In the genomic region with DNA sequence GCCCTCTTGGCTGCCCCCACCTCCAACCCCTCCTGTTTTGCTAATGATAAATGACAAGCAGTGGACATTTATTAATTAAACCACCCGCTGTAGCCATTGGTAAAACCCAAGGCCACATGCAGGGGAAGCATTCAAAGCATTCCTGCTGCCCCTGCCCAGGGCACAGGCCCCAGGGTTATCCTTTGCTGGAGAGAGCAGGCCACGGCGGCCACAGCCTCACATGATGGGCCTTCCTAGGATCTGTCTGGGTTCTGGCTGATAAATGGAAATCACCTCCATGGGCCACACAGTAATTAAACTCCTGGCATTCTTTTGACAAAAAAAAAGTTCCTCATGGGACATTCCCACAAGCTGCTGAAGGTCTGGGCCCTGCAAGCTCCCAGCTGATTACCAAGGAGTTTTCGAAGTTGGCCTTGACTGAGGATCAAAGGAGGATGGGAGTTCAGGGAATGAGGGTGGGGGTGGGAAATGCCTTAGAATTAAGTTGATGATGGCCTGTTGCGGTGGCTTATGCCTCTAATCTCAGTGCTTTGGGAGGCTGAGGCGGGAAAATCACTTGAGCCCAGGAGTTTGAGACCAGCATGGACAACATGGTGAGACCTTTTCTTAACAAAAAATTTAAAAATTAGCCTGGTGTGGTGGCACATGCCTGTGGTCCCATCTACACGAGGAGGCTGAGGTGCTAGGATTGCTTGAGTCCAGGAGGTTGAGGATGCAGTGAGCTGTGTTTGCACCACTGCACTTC, we compare ENCODE assay signal across 30 cellular contexts. TPM values are rescaled to one million over a fixed set of nuclear protein-coding genes. Genes with fewer than 3 reads are reported as not detected.
DNase-seq lines count a peak whose midpoint lies in the region; ATAC-seq and TF ChIP-seq lines count a peak whose summit lies in the region.
"Had no signal": no experiment of that assay in that cellular context is flagged by ENCODE, and none has a peak within 500 bp of the region (broad histone marks: within the 10 kb centered on the region; RNA-seq: fewer than 3 reads in every experiment).

No MANE protein-coding gene starts in this region.

- H3K27ac Mint-ChIP-seq in endodermal cell (no peak overlapping the region), progenitor cell of endocrine pancreas (peak overlapping the region; percentile 44), WTC11 (no peak overlapping the region)
- H3K27ac Mint-ChIP-seq: activated naive CD8-positive, alpha-beta T cell treated with anti-CD3 and anti-CD28 coated beads, Interleukin-2, amount 50 U/mL, for 24 hours; activated T-cell treated with anti-CD3 and anti-CD28 coated beads, Interleukin-2, amount 50 U/mL, for 72 hours; T-helper 1 cell treated with Interleukin-12 subunit alpha and Interleukin-12 subunit beta and Interleukin-4 antibody, amounts not matched to agents 30 μg/mL and 1 μg/mL, for 36 hours had no signal

- POLR2A ChIA-PET in RWPE1 (lab: Yijun Ruan, JAX; ENCODE audit: low non-redundant PET) = interaction anchor here (0.8 kb wide), 1 partner anchor 52 kb away, joined by 3 read pairs; no protein-coding TSS in a partner anchor
- POLR2A ChIA-PET in WTC11 (lab: Charles Lee) = interaction anchor here (0.6 kb wide), 1 partner anchor 211 kb away, joined by 3 read pairs; no protein-coding TSS in a partner anchor

- in situ Hi-C loops in GM23248 (cut with MboI) = no loop called here

- peaks cover 12% of the 10 kb centered on the region for H3K27me3 Mint-ChIP-seq in endodermal cell (ENCODE audit: insufficient read depth)
- no peaks in the 10 kb centered on the region for H3K27me3 Mint-ChIP-seq in progenitor cell of endocrine pancreas
- peaks cover 13% of the 10 kb centered on the region for H3K27me3 Mint-ChIP-seq in WTC11 (ENCODE audit: low read depth)
- H3K27me3 Mint-ChIP-seq: activated naive CD8-positive, alpha-beta T cell treated with anti-CD3 and anti-CD28 coated beads, Interleukin-2, amount 50 U/mL, for 24 hours had no signal

- H3K79me2 ChIP-seq in GM23248 (ENCODE audit: insufficient read depth) = no peaks in the 10 kb centered on the region

- no peak overlapping the region for H3K4me2 ChIP-seq in GM23248 (ENCODE audit: unreplicated experiment)
- H3K4me2 ChIP-seq: KMS-11 had no signal

- H3K27ac ChIP-seq in RWPE1 (peak overlapping the region; percentile 3; the same call in 1 of the 2 replicates), endodermal cell (ENCODE audit: low read depth, low read length) (peak overlapping the region; percentile 78), uterus (no peak overlapping the region), GM23248 (no peak overlapping the region)
- H3K27ac ChIP-seq: gastroesophageal sphincter, KMS-11 had no signal

- H3K4me1 Mint-ChIP-seq in endodermal cell = peaks cover 13% of the 10 kb centered on the region
- peaks cover 32% of the 10 kb centered on the region for H3K4me1 Mint-ChIP-seq in progenitor cell of endocrine pancreas (ENCODE audit: low read depth)
- peaks cover 31% of the 10 kb centered on the region for H3K4me1 Mint-ChIP-seq in WTC11

- no peaks in the 10 kb centered on the region for H3K4me1 ChIP-seq in endodermal cell (ENCODE audit: control insufficient read depth, insufficient read depth, low read length)
- no peaks in the 10 kb centered on the region for H3K4me1 ChIP-seq in uterus
- H3K4me1 ChIP-seq in GM23248 (ENCODE audit: insufficient read depth) = peaks cover 24% of the 10 kb centered on the region
- H3K4me1 ChIP-seq: BE2C had no signal

- H3K9ac ChIP-seq in endodermal cell (ENCODE audit: extremely low read depth, low read length, poor library complexity, severe bottlenecking) (no peak overlapping the region), GM23248 (no peak overlapping the region)
- H3K9ac ChIP-seq: KMS-11 had no signal

- no peaks in the 10 kb centered on the region for H3K9me2 ChIP-seq in GM23248 (ENCODE audit: insufficient read depth)

- H3F3A ChIP-seq in GM23248 (ENCODE audit: insufficient read depth) = peaks cover 47% of the 10 kb centered on the region; the same call in 1 of the 2 replicates

- H3K4me3 Mint-ChIP-seq in endodermal cell (no peak overlapping the region), progenitor cell of endocrine pancreas (ENCODE audit: low read depth) (no peak overlapping the region), WTC11 (no peak overlapping the region)
- H3K4me3 Mint-ChIP-seq: activated naive CD8-positive, alpha-beta T cell treated with anti-CD3 and anti-CD28 coated beads, Interleukin-2, amount 50 U/mL, for 24 hours; activated T-cell treated with anti-CD3 and anti-CD28 coated beads, Interleukin-2, amount 50 U/mL, for 72 hours had no signal

- H3K36me3 ChIP-seq in endodermal cell (ENCODE audit: control insufficient read depth, insufficient read depth, low read length) = no peaks in the 10 kb centered on the region
- no peaks in the 10 kb centered on the region for H3K36me3 ChIP-seq in uterus
- no peaks in the 10 kb centered on the region for H3K36me3 ChIP-seq in GM23248 (ENCODE audit: low read depth)
- H3K36me3 ChIP-seq: BE2C, gastroesophageal sphincter, tibial artery had no signal

- H3K27me3 ChIP-seq in endodermal cell (ENCODE audit: control insufficient read depth, insufficient read depth, low read length, poor library complexity, severe bottlenecking) (no peaks in the 10 kb centered on the region), uterus (no peaks in the 10 kb centered on the region), GM23248 (replicated peaks; ENCODE audit: insufficient read depth) (no peaks in the 10 kb centered on the region)
- H3K27me3 ChIP-seq: BE2C, gastroesophageal sphincter, tibial artery had no signal

- TF ChIP-seq CTCF in RWPE1 (conservative IDR thresholded peaks at IDR 0.05; ENCODE audit: low read depth) = no peak
- TF ChIP-seq CTCF in endodermal cell (conservative IDR thresholded peaks at IDR 0.05) = no peak
- no peak for TF ChIP-seq CTCF in progenitor cell of endocrine pancreas (IDR thresholded peaks at IDR 0.05; ENCODE audit: unreplicated experiment)
- no peak for TF ChIP-seq CTCF in uterus (IDR thresholded peaks at IDR 0.05)
- no peak for TF ChIP-seq CTCF in WTC11 (IDR thresholded peaks at IDR 0.05)

- ATAC-seq in HG02973 (IDR thresholded peaks at IDR 0.05; ENCODE audit: unreplicated experiment) = no peak
- ATAC-seq in WTC11 = no peak
- ATAC-seq: activated naive CD8-positive, alpha-beta T cell treated with anti-CD3 and anti-CD28 coated beads, Interleukin-2, amount 50 U/mL, for 24 hours; activated T-cell treated with anti-CD3 and anti-CD28 coated beads, Interleukin-2, amount 50 U/mL, for 72 hours; gastroesophageal sphincter; sciatic nerve had no signal

- peak; percentile 69 for DNase-seq in ELF-1 (ENCODE audit: low read depth, low spot score)
- DNase-seq in RWPE1 (ENCODE audit: low spot score) = no peak
- peak; percentile 74 for DNase-seq in endodermal cell
- DNase-seq in progenitor cell of endocrine pancreas (ENCODE audit: low spot score, unreplicated experiment) = no peak
- DNase-seq in uterus = no peak
- no peak for DNase-seq in WTC11 (ENCODE audit: low spot score)
- DNase-seq in GM23248 = no peak
- DNase-seq: activated CD4-positive, alpha-beta T cell treated with anti-CD3 and anti-CD28 coated beads, Interleukin-2, amount 50 U/mL, for 48 hours; activated CD4-positive, CD25-positive, alpha-beta regulatory T cell treated with anti-CD3 and anti-CD28 coated beads, Interleukin-2, amount 50 U/mL, for 72 hours; activated naive CD8-positive, alpha-beta T cell treated with anti-CD3 and anti-CD28 coated beads, Interleukin-2, amount 50 U/mL, for 24 hours; activated T-cell treated with anti-CD3 and anti-CD28 coated beads, Interleukin-2, amount 50 U/mL, for 72 hours; cerebellar nuclear complex; hippocampal formation; MM.1S; NCI-H2029; NCI-H510A treated with DMSO at 0.1 percent for 48 hours; NK-92 treated with Interleukin-12 subunit alpha and Interleukin-12 subunit beta, amount 100 ng/mL, for 24 hours; stimulated activated CD4-positive, alpha-beta T cell treated with anti-CD3 and anti-CD28 coated beads, Interleukin-4, amount 100 ng/mL, for 1 hour had no signal

- intact Hi-C loops in uterus (cut with DNase I; ENCODE audit: low total_unique reads) = no loop called here

- H4K20me1 ChIP-seq in GM23248 (ENCODE audit: insufficient read depth) = no peaks in the 10 kb centered on the region

- H2AFZ ChIP-seq in GM23248 = no peak overlapping the region

- WGBS in endodermal cell (ENCODE audit: insufficient coverage in 1 of 2, insufficient read length in 1 of 2), 2 experiments = 76 to 82% methylated on average over 6 to 7 of the region's 7 CpGs
- WGBS in GM23248 (ENCODE audit: low coverage in 1 of 2, low lambda C conversion rate in 2 of 2, missing lambda C conversion rate in 2 of 2), 2 experiments = 89 to 90% methylated on average over 7 of the region's 7 CpGs

- H3K36me3 Mint-ChIP-seq in endodermal cell (ENCODE audit: low read depth) = no peaks in the 10 kb centered on the region
- H3K36me3 Mint-ChIP-seq in progenitor cell of endocrine pancreas (ENCODE audit: insufficient read depth) = no peaks in the 10 kb centered on the region
- no peaks in the 10 kb centered on the region for H3K36me3 Mint-ChIP-seq in WTC11
- H3K36me3 Mint-ChIP-seq: brain had no signal

- H3K4me3 ChIP-seq in endodermal cell (ENCODE audit: low read length) (no peak overlapping the region), uterus (no peak overlapping the region), GM23248 (no peak overlapping the region)
- H3K4me3 ChIP-seq: gastroesophageal sphincter, tibial artery had no signal

- no peak for TF ChIP-seq POLR2A in uterus (IDR thresholded peaks at IDR 0.05)

- CTCF ChIA-PET in RWPE1 (lab: Yijun Ruan, JAX) (interaction anchor here (0.7 kb wide), 1 partner anchor 288 kb away, joined by 3 read pairs; no protein-coding TSS in a partner anchor), WTC11 (lab: Charles Lee) (interaction anchor here (1.3 to 2.2 kb wide), 2 partner anchors 29 to 37 kb away, joined by 4 to 8 read pairs; no protein-coding TSS in a partner anchor)

- no peaks in the 10 kb centered on the region for H3K9me3 Mint-ChIP-seq in endodermal cell
- H3K9me3 Mint-ChIP-seq in progenitor cell of endocrine pancreas (ENCODE audit: low read depth) = no peaks in the 10 kb centered on the region
- no peaks in the 10 kb centered on the region for H3K9me3 Mint-ChIP-seq in WTC11
- H3K9me3 Mint-ChIP-seq: activated naive CD8-positive, alpha-beta T cell treated with anti-CD3 and anti-CD28 coated beads, Interleukin-2, amount 50 U/mL, for 24 hours; T-helper 1 cell treated with Interleukin-12 subunit alpha and Interleukin-12 subunit beta and Interleukin-4 antibody, amounts not matched to agents 30 μg/mL and 1 μg/mL, for 36 hours had no signal

- no peaks in the 10 kb centered on the region for H3K9me3 ChIP-seq in endodermal cell (ENCODE audit: control insufficient read depth, low read length)
- no peaks in the 10 kb centered on the region for H3K9me3 ChIP-seq in uterus
- H3K9me3 ChIP-seq in GM23248 (ENCODE audit: low read depth) = no peaks in the 10 kb centered on the region
- H3K9me3 ChIP-seq: BE2C, gastroesophageal sphincter, tibial artery had no signal

RNA-seq across cellular contexts. Expression of gene SOST, which starts 35.5 kb away (rescaled TPM):
- not detected for total RNA-seq in endodermal cell
- 39.2 TPM for polyA plus RNA-seq in endodermal cell (2013, experiment 1 of 2)
- polyA plus RNA-seq in endodermal cell (2013, experiment 2 of 2) = 37.0 TPM
- 0.42 and 0.43 TPM in 2 replicates for total RNA-seq in progenitor cell of endocrine pancreas
- total RNA-seq in uterus = not detected
- total RNA-seq in WTC11 (2021) = 0.07 to 0.25 TPM in 2 of 3 replicates, not detected in the other
- not detected in 2 replicates for total RNA-seq in GM23248 (2014; rRNA removed; shearing (Covaris generic))
- not detected in 2 replicates for polyA plus RNA-seq in GM23248 (2016; fragmentation: Nextera tagmentation; extraction: Ambion mirVana)
- total RNA-seq: activated T-cell treated with anti-CD3 and anti-CD28 coated beads, Interleukin-2, amount 50 U/mL, for 72 hours; dermis microvascular lymphatic vessel endothelial cell; fibroblast of lung; mammary epithelial cell; posterior vena cava; sciatic nerve had no signal
- polyA plus RNA-seq: fibroblast of lung, mammary epithelial cell had no signal

RNA-seq across cellular contexts. Expression of gene DUSP3, which starts 55.7 kb away (rescaled TPM):
- 10 to 100 TPM; 25.4 to 31.0 TPM for total RNA-seq in endodermal cell
- polyA plus RNA-seq in endodermal cell (2013, experiment 1 of 2) = 24.9 TPM
- 20.0 TPM for polyA plus RNA-seq in endodermal cell (2013, experiment 2 of 2)
- total RNA-seq in progenitor cell of endocrine pancreas = 58.0 and 58.3 TPM in 2 replicates
- 10 to 100 TPM; 28.4 to 88.1 (median 39.8) TPM for total RNA-seq in uterus
- total RNA-seq in WTC11 (2021) = 28.4 to 31.5 TPM (median 30.0 TPM) in 3 replicates
- total RNA-seq in GM23248 (2014; rRNA removed; shearing (Covaris generic)) = 24.9 and 26.3 TPM in 2 replicates
- polyA plus RNA-seq in GM23248 (2016; fragmentation: Nextera tagmentation; extraction: Ambion mirVana) = 23.1 and 23.9 TPM in 2 replicates

RNA-seq across cellular contexts. Expression of gene CFAP97D1, which starts 57.1 kb away (rescaled TPM):
- not detected for total RNA-seq in endodermal cell
- polyA plus RNA-seq in endodermal cell (2013, experiment 1 of 2) = not detected
- polyA plus RNA-seq in endodermal cell (2013, experiment 2 of 2) = not detected
- 0.07 TPM in 1 of 2 replicates, not detected in the other for total RNA-seq in progenitor cell of endocrine pancreas
- not detected for total RNA-seq in uterus
- 0.09 to 0.14 TPM (median 0.13 TPM) in 3 replicates for total RNA-seq in WTC11 (2021)
- not detected in 2 replicates for total RNA-seq in GM23248 (2014; rRNA removed; shearing (Covaris generic))
- polyA plus RNA-seq in GM23248 (2016; fragmentation: Nextera tagmentation; extraction: Ambion mirVana) = not detected in 2 replicates
- total RNA-seq: activated T-cell treated with anti-CD3 and anti-CD28 coated beads, Interleukin-2, amount 50 U/mL, for 72 hours; dermis microvascular lymphatic vessel endothelial cell; posterior vena cava; sciatic nerve had no signal

Comparison
In these comparisons a context has a peak if more than half of its experiments do, and no peak if none do; other contexts are left out.
1. DNase-seq: peak in ELF-1 (single experiment) and endodermal cell (single experiment); none in RWPE1 (single experiment), progenitor cell of endocrine pancreas (single experiment), uterus (0 of 2), WTC11 (single experiment) and GM23248 (single experiment).
2. H3K27ac ChIP-seq: peak in RWPE1 (single experiment) and endodermal cell (single experiment); none in uterus (0 of 2) and GM23248 (single experiment).